Comparison of ENCODE assay signal across 1 cellular context in the genomic region with DNA sequence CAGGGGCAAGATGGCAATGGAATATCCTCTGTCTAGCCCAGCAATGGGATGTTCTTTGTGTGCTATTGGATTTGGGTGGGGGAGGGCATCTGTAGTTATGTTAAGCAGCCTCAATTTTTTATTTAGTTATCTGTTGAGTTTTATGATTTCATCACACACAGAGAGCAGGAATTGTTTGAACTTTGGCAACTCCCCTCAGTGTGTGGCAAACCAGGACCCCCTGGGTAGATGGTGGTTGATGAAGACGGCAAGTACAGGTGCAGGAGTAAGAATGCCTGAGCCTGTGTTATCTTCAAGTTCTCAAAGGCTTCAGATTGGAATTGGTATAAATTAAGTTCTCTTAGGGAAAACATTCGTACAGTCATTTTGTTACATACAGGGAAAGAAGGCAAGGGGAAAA.
TF ChIP-seq lines count a peak whose summit lies in the region.

No MANE protein-coding gene starts in this region.

TF ChIP-seq in GM23338, 12 proteins besides CTCF, POLR2A, EP300 and RAD21 (continued from another document):
- TF ChIP-seq ZNF462 (CRISPR knock-in tag; IDR thresholded peaks at IDR 0.05), result no peak
